In the genomic region with DNA sequence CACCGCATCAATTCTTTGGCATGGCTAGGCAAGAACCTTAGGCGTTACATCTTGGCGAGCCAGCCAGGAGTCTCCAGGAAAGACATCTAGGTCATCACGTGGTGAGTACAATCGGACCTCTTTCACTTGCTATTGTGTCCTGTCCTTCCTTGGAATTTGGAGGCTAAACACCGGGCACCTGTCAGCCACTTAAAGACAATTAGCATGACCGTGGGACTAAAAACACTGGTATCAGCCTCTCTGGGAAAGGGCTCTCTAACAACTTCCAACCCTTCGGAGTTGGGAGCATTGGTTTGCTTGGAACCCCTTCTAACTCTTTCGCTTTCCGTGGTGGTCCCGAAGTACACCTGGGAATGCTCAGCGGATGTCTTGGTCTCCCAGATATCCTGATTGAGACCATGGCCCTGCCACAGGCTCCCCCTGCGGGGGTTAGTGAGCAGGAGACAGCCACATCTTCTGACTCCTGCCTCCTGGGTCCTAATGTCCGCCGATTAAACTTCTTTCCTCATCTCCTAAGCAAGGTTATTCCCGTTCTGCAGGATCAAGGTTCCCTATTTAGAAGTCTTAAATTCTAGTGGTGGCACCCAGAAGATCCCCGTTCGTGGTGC, we compare ENCODE assay signal across 18 cellular contexts.
DNase-seq lines count a peak whose midpoint lies in the region; ATAC-seq and TF ChIP-seq lines count a peak whose summit lies in the region.
"Had no signal": no experiment of that assay in that cellular context is flagged by ENCODE, and none has a peak within 500 bp of the region (broad histone marks: within the 10 kb centered on the region; RNA-seq: fewer than 3 reads in every experiment).

No MANE protein-coding gene starts in this region.

- intact Hi-C loops in OCI-LY7 (cut with micrococcal nuclease; ENCODE audit: unreplicated experiment), result no loop called here

- H4K20me1 ChIP-seq in OCI-LY7 (ENCODE audit: insufficient read depth, low read length), result no peaks in the 10 kb centered on the region

- H3K36me3 ChIP-seq in ES-I3 (ENCODE audit: insufficient read depth, low read length) (no peaks in the 10 kb centered on the region), OCI-LY7 (ENCODE audit: insufficient read depth, low read length) (no peaks in the 10 kb centered on the region)

- no peaks in the 10 kb centered on the region for H3K79me2 ChIP-seq in OCI-LY7 (ENCODE audit: insufficient read depth, low read depth, low read length)

- H2AFZ ChIP-seq in OCI-LY7 (ENCODE audit: low read length), result no peak overlapping the region

- H3K4me2 ChIP-seq in OCI-LY7 (ENCODE audit: low read length), result no peak overlapping the region
- H3K4me2 ChIP-seq: KMS-11 had no signal

- no peak for TF ChIP-seq CTCF in OCI-LY7 (conservative IDR thresholded peaks at IDR 0.05; ENCODE audit: low read length)

- H3K4me1 ChIP-seq in ES-I3 (ENCODE audit: insufficient read depth, low read length), result peaks cover 5% of the 10 kb centered on the region; the same call in 1 of the 2 replicates
- H3K4me1 ChIP-seq in OCI-LY7 (ENCODE audit: insufficient read depth, low read length, poor library complexity, severe bottlenecking), result no peaks in the 10 kb centered on the region

- POLR2A ChIA-PET in OCI-LY7 (lab: Charles Lee), result no interaction called here

- no peaks in the 10 kb centered on the region for H3K9me2 ChIP-seq in OCI-LY7 (ENCODE audit: insufficient read depth, low read length)

- H3K9me3 ChIP-seq in ES-I3 (ENCODE audit: control insufficient read depth, insufficient read depth, low read length) (no peaks in the 10 kb centered on the region; the same call in 1 of the 2 replicates), OCI-LY7 (ENCODE audit: low read length) (no peaks in the 10 kb centered on the region)

- H3K27ac ChIP-seq in OCI-LY7 (ENCODE audit: low read depth, low read length, poor library complexity, severe bottlenecking), result no peak overlapping the region
- H3K27ac ChIP-seq: KMS-11 had no signal

- H3K4me3 ChIP-seq in OCI-LY7 (ENCODE audit: low read depth, low read length, poor library complexity, severe bottlenecking), result no peak overlapping the region

- peak overlapping the region; percentile 52; the same call in 1 of the 2 replicates for H3K9ac ChIP-seq in ES-I3 (ENCODE audit: low read depth, low read length)
- H3K9ac ChIP-seq: KMS-11 had no signal

- no peak for ATAC-seq in GM19397 (IDR thresholded peaks at IDR 0.05; ENCODE audit: unreplicated experiment)
- no peak for ATAC-seq in GM21528 (IDR thresholded peaks at IDR 0.05; ENCODE audit: low FRiP score, unreplicated experiment)

- DNase-seq in Daoy (ENCODE audit: low read depth) (peak; percentile 45), NCI-H146 treated with DMSO at 0.1 percent for 48 hours (lab: John Stamatoyannopoulos, UW; ENCODE audit: unreplicated experiment) (peak; percentile 11), iPS-NIHi11 (ENCODE audit: low spot score) (peak; percentile 6), OCI-LY7 (ENCODE audit: low spot score) (no peak)
- DNase-seq: CD4-positive, CD25-positive, alpha-beta regulatory T cell; DND-41; GDM1; IMR-90; NCI-H1092 treated with DMSO at 0.1 percent for 48 hours; NCI-H1694; NCI-H2081; NCI-H2171; Right ventricle myocardium superior; SW 1271 had no signal

- CTCF ChIA-PET in OCI-LY7 (lab: Charles Lee; ENCODE audit: unreplicated experiment), result no interaction called here

- BruUV-seq in OCI-LY7 (replicated peaks; lab: Mats Ljungman, UMichigan), result no TSS peak
